In the genomic region with DNA sequence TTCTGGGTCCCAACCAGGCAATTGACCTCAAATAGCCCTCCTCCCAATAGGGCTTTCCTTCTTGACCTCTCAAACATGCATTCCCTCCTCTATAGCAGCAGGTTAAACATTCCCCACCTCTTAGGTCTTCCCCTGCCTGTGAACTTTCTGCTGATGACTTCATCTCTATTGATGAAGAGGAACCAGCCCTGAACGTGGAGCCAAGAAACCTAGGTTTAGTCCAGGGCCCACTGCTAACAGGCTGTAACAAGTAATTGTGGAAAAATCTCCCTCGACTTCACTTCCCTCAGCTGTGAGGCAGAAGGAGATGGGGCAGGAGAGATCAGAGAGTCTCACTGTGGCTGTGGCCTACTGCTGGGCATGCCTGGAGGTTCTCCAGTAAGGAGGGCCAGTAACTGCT, we compare ENCODE assay signal across 3 cellular contexts.
TF ChIP-seq lines count a peak whose summit lies in the region.

No MANE protein-coding gene starts in this region.

TF ChIP-seq in SK-N-SH, 30 proteins besides CTCF, POLR2A, EP300 and RAD21:
- TF ChIP-seq EZH2phosphoT487 (IDR thresholded peaks at IDR 0.05; ENCODE audit: borderline replicate concordance, low read depth) = no peak
- TF ChIP-seq SMC3 (IDR thresholded peaks at IDR 0.05; ENCODE audit: low read depth, low read length) = no peak
- TF ChIP-seq NFIC (IDR thresholded peaks at IDR 0.05; ENCODE audit: borderline replicate concordance) = no peak
- TF ChIP-seq ELF1 (IDR thresholded peaks at IDR 0.05) = no peak
- no peak for TF ChIP-seq YY1 (IDR thresholded peaks at IDR 0.05; ENCODE audit: low read depth)
- no peak for TF ChIP-seq TAF1 (IDR thresholded peaks at IDR 0.05; ENCODE audit: borderline replicate concordance, low read depth, low read length)
- no peak for TF ChIP-seq POLR2AphosphoS5 (IDR thresholded peaks at IDR 0.05; ENCODE audit: low read depth, low read length)
- no peak for TF ChIP-seq TEAD4 (IDR thresholded peaks at IDR 0.05; ENCODE audit: borderline replicate concordance, insufficient read depth)
- TF ChIP-seq, protein P1, sequence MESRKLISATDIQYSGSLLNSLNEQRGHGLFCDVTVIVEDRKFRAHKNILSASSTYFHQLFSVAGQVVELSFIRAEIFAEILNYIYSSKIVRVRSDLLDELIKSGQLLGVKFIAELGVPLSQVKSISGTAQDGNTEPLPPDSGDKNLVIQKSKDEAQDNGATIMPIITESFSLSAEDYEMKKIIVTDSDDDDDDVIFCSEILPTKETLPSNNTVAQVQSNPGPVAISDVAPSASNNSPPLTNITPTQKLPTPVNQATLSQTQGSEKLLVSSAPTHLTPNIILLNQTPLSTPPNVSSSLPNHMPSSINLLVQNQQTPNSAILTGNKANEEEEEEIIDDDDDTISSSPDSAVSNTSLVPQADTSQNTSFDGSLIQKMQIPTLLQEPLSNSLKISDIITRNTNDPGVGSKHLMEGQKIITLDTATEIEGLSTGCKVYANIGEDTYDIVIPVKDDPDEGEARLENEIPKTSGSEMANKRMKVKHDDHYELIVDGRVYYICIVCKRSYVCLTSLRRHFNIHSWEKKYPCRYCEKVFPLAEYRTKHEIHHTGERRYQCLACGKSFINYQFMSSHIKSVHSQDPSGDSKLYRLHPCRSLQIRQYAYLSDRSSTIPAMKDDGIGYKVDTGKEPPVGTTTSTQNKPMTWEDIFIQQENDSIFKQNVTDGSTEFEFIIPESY (IDR thresholded peaks at IDR 0.05; ENCODE audit: borderline replicate concordance, low read depth) = no peak
- TF ChIP-seq, protein P2, sequence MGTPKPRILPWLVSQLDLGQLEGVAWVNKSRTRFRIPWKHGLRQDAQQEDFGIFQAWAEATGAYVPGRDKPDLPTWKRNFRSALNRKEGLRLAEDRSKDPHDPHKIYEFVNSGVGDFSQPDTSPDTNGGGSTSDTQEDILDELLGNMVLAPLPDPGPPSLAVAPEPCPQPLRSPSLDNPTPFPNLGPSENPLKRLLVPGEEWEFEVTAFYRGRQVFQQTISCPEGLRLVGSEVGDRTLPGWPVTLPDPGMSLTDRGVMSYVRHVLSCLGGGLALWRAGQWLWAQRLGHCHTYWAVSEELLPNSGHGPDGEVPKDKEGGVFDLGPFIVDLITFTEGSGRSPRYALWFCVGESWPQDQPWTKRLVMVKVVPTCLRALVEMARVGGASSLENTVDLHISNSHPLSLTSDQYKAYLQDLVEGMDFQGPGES (IDR thresholded peaks at IDR 0.05; ENCODE audit: low read depth, low read length) = no peak
- TF ChIP-seq, protein P3, sequence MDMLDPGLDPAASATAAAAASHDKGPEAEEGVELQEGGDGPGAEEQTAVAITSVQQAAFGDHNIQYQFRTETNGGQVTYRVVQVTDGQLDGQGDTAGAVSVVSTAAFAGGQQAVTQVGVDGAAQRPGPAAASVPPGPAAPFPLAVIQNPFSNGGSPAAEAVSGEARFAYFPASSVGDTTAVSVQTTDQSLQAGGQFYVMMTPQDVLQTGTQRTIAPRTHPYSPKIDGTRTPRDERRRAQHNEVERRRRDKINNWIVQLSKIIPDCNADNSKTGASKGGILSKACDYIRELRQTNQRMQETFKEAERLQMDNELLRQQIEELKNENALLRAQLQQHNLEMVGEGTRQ (IDR thresholded peaks at IDR 0.05; ENCODE audit: borderline replicate concordance, low read depth, low read length) = no peak
- TF ChIP-seq RFX5 (IDR thresholded peaks at IDR 0.05; ENCODE audit: low read length) = no peak
- TF ChIP-seq SIN3A (IDR thresholded peaks at IDR 0.05; ENCODE audit: borderline replicate concordance, low read depth, low read length) = no peak
- no peak for TF ChIP-seq MEF2A (IDR thresholded peaks at IDR 0.05; ENCODE audit: borderline replicate concordance, low read depth)
- TF ChIP-seq, protein P4, sequence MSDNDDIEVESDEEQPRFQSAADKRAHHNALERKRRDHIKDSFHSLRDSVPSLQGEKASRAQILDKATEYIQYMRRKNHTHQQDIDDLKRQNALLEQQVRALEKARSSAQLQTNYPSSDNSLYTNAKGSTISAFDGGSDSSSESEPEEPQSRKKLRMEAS (IDR thresholded peaks at IDR 0.05; ENCODE audit: low read depth) = no peak

TF ChIP-seq in SK-N-SH treated with all-trans-retinoic acid at 6 μM for 48 hours, 23 proteins besides CTCF, POLR2A, EP300 and RAD21 (continues in another document):
- TF ChIP-seq ZNF565 (CRISPR knock-in tag; conservative IDR thresholded peaks at IDR 0.05; ENCODE audit: low read depth) (no peak), ZNF70 (CRISPR knock-in tag; IDR thresholded peaks at IDR 0.05) (no peak), BACH2 (CRISPR knock-in tag; IDR thresholded peaks at IDR 0.05; ENCODE audit: borderline replicate concordance) (no peak), ARNTL (CRISPR knock-in tag; IDR thresholded peaks at IDR 0.05; ENCODE audit: borderline replicate concordance, low read depth) (no peak), ESRRG (CRISPR knock-in tag; IDR thresholded peaks at IDR 0.05) (no peak), SNAI2 (CRISPR knock-in tag; IDR thresholded peaks at IDR 0.05) (no peak), ZNF8 (CRISPR knock-in tag; IDR thresholded peaks at IDR 0.05) (no peak), ZFP3 (CRISPR knock-in tag; IDR thresholded peaks at IDR 0.05) (no peak), ZC3H10 (CRISPR knock-in tag; IDR thresholded peaks at IDR 0.05) (no peak), TOX (CRISPR knock-in tag; IDR thresholded peaks at IDR 0.05; ENCODE audit: borderline replicate concordance) (no peak)
- TF ChIP-seq, protein P5, sequence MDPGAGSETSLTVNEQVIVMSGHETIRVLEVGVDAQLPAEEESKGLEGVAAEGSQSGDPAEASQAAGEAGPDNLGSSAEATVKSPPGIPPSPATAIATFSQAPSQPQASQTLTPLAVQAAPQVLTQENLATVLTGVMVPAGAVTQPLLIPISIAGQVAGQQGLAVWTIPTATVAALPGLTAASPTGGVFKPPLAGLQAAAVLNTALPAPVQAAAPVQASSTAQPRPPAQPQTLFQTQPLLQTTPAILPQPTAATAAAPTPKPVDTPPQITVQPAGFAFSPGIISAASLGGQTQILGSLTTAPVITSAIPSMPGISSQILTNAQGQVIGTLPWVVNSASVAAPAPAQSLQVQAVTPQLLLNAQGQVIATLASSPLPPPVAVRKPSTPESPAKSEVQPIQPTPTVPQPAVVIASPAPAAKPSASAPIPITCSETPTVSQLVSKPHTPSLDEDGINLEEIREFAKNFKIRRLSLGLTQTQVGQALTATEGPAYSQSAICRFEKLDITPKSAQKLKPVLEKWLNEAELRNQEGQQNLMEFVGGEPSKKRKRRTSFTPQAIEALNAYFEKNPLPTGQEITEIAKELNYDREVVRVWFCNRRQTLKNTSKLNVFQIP (CRISPR knock-in tag; IDR thresholded peaks at IDR 0.05; ENCODE audit: borderline replicate concordance, low read depth) = no peak
- TF ChIP-seq, protein P6, sequence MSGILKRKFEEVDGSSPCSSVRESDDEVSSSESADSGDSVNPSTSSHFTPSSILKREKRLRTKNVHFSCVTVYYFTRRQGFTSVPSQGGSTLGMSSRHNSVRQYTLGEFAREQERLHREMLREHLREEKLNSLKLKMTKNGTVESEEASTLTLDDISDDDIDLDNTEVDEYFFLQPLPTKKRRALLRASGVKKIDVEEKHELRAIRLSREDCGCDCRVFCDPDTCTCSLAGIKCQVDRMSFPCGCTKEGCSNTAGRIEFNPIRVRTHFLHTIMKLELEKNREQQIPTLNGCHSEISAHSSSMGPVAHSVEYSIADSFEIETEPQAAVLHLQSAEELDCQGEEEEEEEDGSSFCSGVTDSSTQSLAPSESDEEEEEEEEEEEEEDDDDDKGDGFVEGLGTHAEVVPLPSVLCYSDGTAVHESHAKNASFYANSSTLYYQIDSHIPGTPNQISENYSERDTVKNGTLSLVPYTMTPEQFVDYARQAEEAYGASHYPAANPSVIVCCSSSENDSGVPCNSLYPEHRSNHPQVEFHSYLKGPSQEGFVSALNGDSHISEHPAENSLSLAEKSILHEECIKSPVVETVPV (CRISPR knock-in tag; IDR thresholded peaks at IDR 0.05) = no peak
- TF ChIP-seq, protein P7, sequence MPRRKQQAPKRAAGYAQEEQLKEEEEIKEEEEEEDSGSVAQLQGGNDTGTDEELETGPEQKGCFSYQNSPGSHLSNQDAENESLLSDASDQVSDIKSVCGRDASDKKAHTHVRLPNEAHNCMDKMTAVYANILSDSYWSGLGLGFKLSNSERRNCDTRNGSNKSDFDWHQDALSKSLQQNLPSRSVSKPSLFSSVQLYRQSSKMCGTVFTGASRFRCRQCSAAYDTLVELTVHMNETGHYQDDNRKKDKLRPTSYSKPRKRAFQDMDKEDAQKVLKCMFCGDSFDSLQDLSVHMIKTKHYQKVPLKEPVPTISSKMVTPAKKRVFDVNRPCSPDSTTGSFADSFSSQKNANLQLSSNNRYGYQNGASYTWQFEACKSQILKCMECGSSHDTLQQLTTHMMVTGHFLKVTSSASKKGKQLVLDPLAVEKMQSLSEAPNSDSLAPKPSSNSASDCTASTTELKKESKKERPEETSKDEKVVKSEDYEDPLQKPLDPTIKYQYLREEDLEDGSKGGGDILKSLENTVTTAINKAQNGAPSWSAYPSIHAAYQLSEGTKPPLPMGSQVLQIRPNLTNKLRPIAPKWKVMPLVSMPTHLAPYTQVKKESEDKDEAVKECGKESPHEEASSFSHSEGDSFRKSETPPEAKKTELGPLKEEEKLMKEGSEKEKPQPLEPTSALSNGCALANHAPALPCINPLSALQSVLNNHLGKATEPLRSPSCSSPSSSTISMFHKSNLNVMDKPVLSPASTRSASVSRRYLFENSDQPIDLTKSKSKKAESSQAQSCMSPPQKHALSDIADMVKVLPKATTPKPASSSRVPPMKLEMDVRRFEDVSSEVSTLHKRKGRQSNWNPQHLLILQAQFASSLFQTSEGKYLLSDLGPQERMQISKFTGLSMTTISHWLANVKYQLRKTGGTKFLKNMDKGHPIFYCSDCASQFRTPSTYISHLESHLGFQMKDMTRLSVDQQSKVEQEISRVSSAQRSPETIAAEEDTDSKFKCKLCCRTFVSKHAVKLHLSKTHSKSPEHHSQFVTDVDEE (CRISPR knock-in tag; IDR thresholded peaks at IDR 0.05) = no peak

TF ChIP-seq in IMR-90, 13 proteins besides CTCF, POLR2A, EP300 and RAD21:
- TF ChIP-seq MAZ (IDR thresholded peaks at IDR 0.05; ENCODE audit: borderline replicate concordance, low read depth, low read length) = no peak
- no peak for TF ChIP-seq SMC3 (IDR thresholded peaks at IDR 0.05; ENCODE audit: low read depth, low read length)
- no peak for TF ChIP-seq FOS (IDR thresholded peaks at IDR 0.05; ENCODE audit: low read depth, low read length)
- TF ChIP-seq RFX5 (IDR thresholded peaks at IDR 0.05; ENCODE audit: low read depth, low read length) = no peak
- no peak for TF ChIP-seq RCOR1 (IDR thresholded peaks at IDR 0.05; ENCODE audit: insufficient replicate concordance, low read length)
- no peak for TF ChIP-seq NFE2L2 (IDR thresholded peaks at IDR 0.05; ENCODE audit: low read depth, low read length)
- TF ChIP-seq, protein P3 (IDR thresholded peaks at IDR 0.05; ENCODE audit: low read depth, low read length) = no peak
- no peak for TF ChIP-seq MXI1 (IDR thresholded peaks at IDR 0.05; ENCODE audit: borderline replicate concordance, low read depth, low read length)
- no peak for TF ChIP-seq MAFK (IDR thresholded peaks at IDR 0.05; ENCODE audit: low read depth, low read length)
- no peak for TF ChIP-seq CHD1 (IDR thresholded peaks at IDR 0.05; ENCODE audit: low read depth, low read length)
- TF ChIP-seq, protein P8, sequence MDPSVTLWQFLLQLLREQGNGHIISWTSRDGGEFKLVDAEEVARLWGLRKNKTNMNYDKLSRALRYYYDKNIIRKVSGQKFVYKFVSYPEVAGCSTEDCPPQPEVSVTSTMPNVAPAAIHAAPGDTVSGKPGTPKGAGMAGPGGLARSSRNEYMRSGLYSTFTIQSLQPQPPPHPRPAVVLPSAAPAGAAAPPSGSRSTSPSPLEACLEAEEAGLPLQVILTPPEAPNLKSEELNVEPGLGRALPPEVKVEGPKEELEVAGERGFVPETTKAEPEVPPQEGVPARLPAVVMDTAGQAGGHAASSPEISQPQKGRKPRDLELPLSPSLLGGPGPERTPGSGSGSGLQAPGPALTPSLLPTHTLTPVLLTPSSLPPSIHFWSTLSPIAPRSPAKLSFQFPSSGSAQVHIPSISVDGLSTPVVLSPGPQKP (IDR thresholded peaks at IDR 0.05; ENCODE audit: borderline replicate concordance, low read depth, low read length) = no peak
